In the genomic region with DNA sequence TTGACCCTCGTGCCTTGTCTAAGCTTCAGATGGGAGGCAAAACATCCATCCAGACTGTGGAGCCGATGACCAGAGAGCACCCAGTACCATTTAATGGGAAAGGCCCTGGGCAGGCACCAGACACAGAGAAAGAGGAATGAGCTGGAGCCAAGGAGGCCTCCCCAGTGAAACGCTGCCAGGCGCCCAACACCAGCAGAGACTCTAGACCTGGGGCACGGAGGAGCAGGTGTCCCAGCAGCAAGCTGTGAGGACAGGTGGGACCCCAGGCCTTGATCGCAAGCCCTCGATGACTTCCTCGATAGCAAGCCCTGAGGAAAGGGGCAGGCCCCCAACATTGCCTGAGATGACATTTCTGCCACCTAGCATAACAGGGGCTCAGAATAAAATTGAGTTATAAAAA, we compare ENCODE assay signal across 1 cellular context.
TF ChIP-seq lines count a peak whose summit lies in the region.

No MANE protein-coding gene starts in this region.

TF ChIP-seq in IMR-90, 13 proteins besides CTCF, POLR2A, EP300 and RAD21:
- no peak for TF ChIP-seq SMC3 (IDR thresholded peaks at IDR 0.05; ENCODE audit: low read depth, low read length)
